In genomic region chr3:181470349-181470748, GRCh38 we compare ENCODE assay signal across 29 cellular contexts.
"Had no signal": no experiment of that assay in that cellular context is flagged by ENCODE, and none has a peak within 500 bp of the region (broad histone marks: within the 10 kb centered on the region; RNA-seq: fewer than 3 reads in every experiment).

No MANE protein-coding gene starts in this region.

- H3K4me1 ChIP-seq: colonic mucosa, esophagus muscularis mucosa, esophagus squamous epithelium, foreskin keratinocyte, gastrocnemius medialis, gastroesophageal sphincter, heart left ventricle, heart right ventricle had no signal

- H3K27ac Mint-ChIP-seq: dendritic cell treated with granulocyte-macrophage colony-stimulating factor and Interleukin-4, amounts not matched to agents 40 ng/mL and 50 ng/mL, for 4 days; effector memory CD8-positive, alpha-beta T cell had no signal

- H3K79me2 ChIP-seq: hepatocyte had no signal

- H2AFZ ChIP-seq: hepatocyte had no signal

- H3K9me3 ChIP-seq: colonic mucosa, gastrocnemius medialis had no signal

- ATAC-seq: effector memory CD8-positive, alpha-beta T cell; esophagus mucosa; foreskin keratinocyte; gastrocnemius medialis; gastroesophageal sphincter; heart left ventricle; heart right ventricle had no signal

- H3K4me3 ChIP-seq: colonic mucosa, coronary artery, dorsolateral prefrontal cortex, esophagus muscularis mucosa, esophagus squamous epithelium, gastrocnemius medialis, gastroesophageal sphincter, heart left ventricle, heart right ventricle, hepatocyte had no signal

- FAIRE-seq: colon, endometrium, endothelial cell of umbilical vein, frontal cortex had no signal

- H3K4me3 Mint-ChIP-seq: dendritic cell treated with granulocyte-macrophage colony-stimulating factor and Interleukin-4, amounts not matched to agents 40 ng/mL and 50 ng/mL, for 4 days; effector memory CD8-positive, alpha-beta T cell had no signal

- H3K4me2 ChIP-seq: hepatocyte had no signal

- H3K27me3 Mint-ChIP-seq: dendritic cell treated with granulocyte-macrophage colony-stimulating factor and Interleukin-4, amounts not matched to agents 40 ng/mL and 50 ng/mL, for 4 days; effector memory CD8-positive, alpha-beta T cell had no signal

- H3K27ac ChIP-seq: colonic mucosa, coronary artery, dorsolateral prefrontal cortex, epithelial cell of prostate, esophagus muscularis mucosa, esophagus squamous epithelium, foreskin keratinocyte, gastrocnemius medialis, gastroesophageal sphincter, heart left ventricle, heart right ventricle, hepatocyte had no signal

- H3K36me3 ChIP-seq: colonic mucosa, esophagus muscularis mucosa, esophagus squamous epithelium, gastrocnemius medialis, gastroesophageal sphincter, heart left ventricle, heart right ventricle had no signal

- DNase-seq: colonic mucosa; cortex of kidney; dermis blood vessel endothelial cell; dorsolateral prefrontal cortex; effector CD4-positive, alpha-beta T cell; effector CD8-positive, alpha-beta T cell; effector memory CD4-positive, alpha-beta T cell; effector memory CD8-positive, alpha-beta T cell; erythroblast; esophagus squamous epithelium; foreskin fibroblast; foreskin keratinocyte; foreskin melanocyte; gastrocnemius medialis; glutamatergic neuron; head of caudate nucleus; heart left ventricle; heart right ventricle had no signal

- H3K27me3 ChIP-seq: colonic mucosa, esophagus muscularis mucosa, esophagus squamous epithelium, foreskin keratinocyte, gastrocnemius medialis, gastroesophageal sphincter, heart left ventricle, heart right ventricle, hepatocyte had no signal
